In the genomic region with DNA sequence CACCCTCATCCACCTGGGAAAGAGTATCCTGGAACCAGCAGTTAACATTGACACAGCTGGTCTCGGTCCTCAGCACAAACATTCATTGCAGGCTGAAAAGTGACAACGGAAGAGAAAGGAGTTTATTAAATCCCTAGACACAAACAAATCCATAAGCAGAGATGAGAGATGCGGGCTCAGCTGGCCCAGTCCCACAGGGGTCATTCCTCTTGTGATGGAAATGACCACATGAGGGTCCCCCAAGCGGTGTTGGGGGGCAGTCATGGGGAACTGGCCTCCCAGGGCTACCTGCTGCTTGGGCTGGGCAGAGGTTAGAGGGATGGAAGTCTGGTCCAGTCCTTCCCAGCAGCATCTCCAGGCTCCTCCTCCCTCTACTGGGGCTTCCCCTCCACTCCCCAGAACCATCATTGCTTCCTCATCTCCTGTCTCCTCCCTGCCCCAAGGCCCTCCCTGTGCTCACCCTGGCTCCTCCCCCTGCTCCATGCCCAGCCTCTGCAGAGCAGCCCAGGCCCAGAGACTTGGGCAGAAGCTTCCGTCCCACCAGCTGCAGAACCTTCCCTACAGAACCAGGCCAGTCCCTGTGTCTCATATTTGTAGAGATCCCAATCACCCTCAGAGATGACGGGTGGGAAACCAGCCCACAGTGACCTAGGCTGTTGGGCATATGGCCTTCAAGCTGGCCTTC, we compare ENCODE assay signal across 14 cellular contexts. TPM values are rescaled to one million over a fixed set of nuclear protein-coding genes. Genes with fewer than 3 reads are reported as not detected.
DNase-seq lines count a peak whose midpoint lies in the region; ATAC-seq lines count a peak whose summit lies in the region.
"Had no signal": no experiment of that assay in that cellular context is flagged by ENCODE, and none has a peak within 500 bp of the region (broad histone marks: within the 10 kb centered on the region; RNA-seq: fewer than 3 reads in every experiment).

No MANE protein-coding gene starts in this region.

- H3K4me1 Mint-ChIP-seq in activated naive CD4-positive, alpha-beta T cell treated with anti-CD3 and anti-CD28 coated beads, Interleukin-2, amount 10 ng/mL, durations not matched to agents 7 days and 5 days: peaks cover 18% of the 10 kb centered on the region
- H3K4me1 Mint-ChIP-seq: nephron had no signal

- CTCF ChIA-PET in activated naive CD4-positive, alpha-beta T cell treated with anti-CD3 and anti-CD28 coated beads, Interleukin-2, amount 10 ng/mL, durations not matched to agents 7 days and 5 days (lab: Charles Lee): interaction anchor here (0.7 to 9.1 kb wide), 9 partner anchors 29 to 129 kb away, joined by 3 to 191 read pairs (median 61); no protein-coding TSS in a partner anchor

- peaks cover 90% of the 10 kb centered on the region for H3K27me3 Mint-ChIP-seq in activated naive CD4-positive, alpha-beta T cell treated with anti-CD3 and anti-CD28 coated beads, Interleukin-2, amount 10 ng/mL, durations not matched to agents 7 days and 5 days

- no peaks in the 10 kb centered on the region for H3K9me3 Mint-ChIP-seq in activated naive CD4-positive, alpha-beta T cell treated with anti-CD3 and anti-CD28 coated beads, Interleukin-2, amount 10 ng/mL, durations not matched to agents 7 days and 5 days
- H3K9me3 Mint-ChIP-seq: CD4-positive, alpha-beta memory T cell; nephron had no signal

- intact Hi-C loops in left ventricle myocardium superior (cut with micrococcal nuclease): no loop called here
- intact Hi-C loops in cardiac septum (cut with DNase I): no loop called here

- H3K27ac Mint-ChIP-seq in activated naive CD4-positive, alpha-beta T cell treated with anti-CD3 and anti-CD28 coated beads, Interleukin-2, amount 10 ng/mL, durations not matched to agents 7 days and 5 days: no peak overlapping the region
- H3K27ac Mint-ChIP-seq: nephron had no signal

- peak; percentile 33 for ATAC-seq in left ventricle myocardium superior
- ATAC-seq in HG02852 (IDR thresholded peaks at IDR 0.05; ENCODE audit: unreplicated experiment): no peak
- ATAC-seq in HG03135 (IDR thresholded peaks at IDR 0.05; ENCODE audit: unreplicated experiment): no peak

- DNase-seq in left ventricle myocardium superior (no peak), cardiac septum (ENCODE audit: low spot score) (no peak), NCI-H146 treated with DMSO at 0.1 percent for 48 hours (lab: John Stamatoyannopoulos, UW; ENCODE audit: unreplicated experiment) (peak; percentile 40), dermis blood vessel endothelial cell (peak; percentile 1), ureter (ENCODE audit: low spot score) (peak; percentile 42)
- DNase-seq in activated naive CD4-positive, alpha-beta T cell treated with anti-CD3 and anti-CD28 coated beads, Interleukin-2, amount 10 ng/mL, durations not matched to agents 7 days and 5 days: no peak
- DNase-seq: activated naive CD4-positive, alpha-beta T cell treated with Interleukin-2 at 50 U/mL for 16 hours; dorsolateral prefrontal cortex; testis had no signal

- H3K4me3 Mint-ChIP-seq in activated naive CD4-positive, alpha-beta T cell treated with anti-CD3 and anti-CD28 coated beads, Interleukin-2, amount 10 ng/mL, durations not matched to agents 7 days and 5 days: no peak overlapping the region
- H3K4me3 Mint-ChIP-seq: CD4-positive, alpha-beta memory T cell; nephron had no signal

- H3K36me3 Mint-ChIP-seq in activated naive CD4-positive, alpha-beta T cell treated with anti-CD3 and anti-CD28 coated beads, Interleukin-2, amount 10 ng/mL, durations not matched to agents 7 days and 5 days: no peaks in the 10 kb centered on the region
- H3K36me3 Mint-ChIP-seq: CD4-positive, alpha-beta memory T cell had no signal

RNA-seq across cellular contexts. Expression of a gene that starts 5.4 kb away (rescaled TPM):
- total RNA-seq in left ventricle myocardium superior (0.92 TPM), cardiac septum (not detected), dermis blood vessel endothelial cell (not detected in 2 replicates), ureter (34.5 TPM)
- total RNA-seq: CD4-positive, alpha-beta memory T cell; T-helper 2 cell treated with Interferon-gamma antibody and Interleukin-4, amounts not matched to agents 100 ng/mL and 5 ng/mL, for 36 hours had no signal

Comparison
In these comparisons a context has a peak if more than half of its experiments do, and no peak if none do; other contexts are left out.
1. DNase-seq: peak in NCI-H146 treated with DMSO at 0.1 percent for 48 hours (single experiment), dermis blood vessel endothelial cell (single experiment) and ureter (single experiment); none in left ventricle myocardium superior (single experiment), cardiac septum (single experiment) and activated naive CD4-positive, alpha-beta T cell treated with anti-CD3 and anti-CD28 coated beads, Interleukin-2, amount 10 ng/mL, durations not matched to agents 7 days and 5 days (single experiment).
2. RNA of a gene that starts 5.4 kb away (total RNA-seq): 34.5 TPM in ureter (single experiment); 0.92 TPM in left ventricle myocardium superior (single experiment), not detected in cardiac septum (single experiment) and not detected in dermis blood vessel endothelial cell; every median in the first group is over 10 times any median in the second.